In the genomic region with DNA sequence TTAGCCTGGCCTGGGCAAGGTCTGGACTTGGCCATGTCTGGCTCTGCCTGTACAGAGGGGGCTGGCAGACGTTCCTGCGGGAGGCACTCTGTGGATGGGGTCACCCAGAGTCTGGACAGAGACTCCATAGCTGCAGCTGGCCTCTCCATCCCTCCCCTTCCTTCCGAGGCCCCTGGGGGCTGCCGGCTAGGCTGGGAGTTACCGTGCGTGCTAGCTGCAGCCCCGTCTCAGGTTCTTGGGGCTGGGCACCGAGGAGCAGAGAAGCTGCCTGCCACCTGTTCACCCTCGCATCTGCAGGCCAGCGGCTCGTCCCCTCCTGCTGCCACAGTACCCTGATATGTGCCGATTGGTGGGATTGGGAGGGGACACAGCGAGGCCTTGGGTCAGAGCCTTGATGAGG, we compare ENCODE assay signal across 1 cellular context.
TF ChIP-seq lines count a peak whose summit lies in the region.

No MANE protein-coding gene starts in this region.

TF ChIP-seq in HepG2, 621 proteins besides CTCF, POLR2A, EP300 and RAD21 (continued from another document):
- no peak for TF ChIP-seq MLXIP (CRISPR knock-in tag; IDR thresholded peaks at IDR 0.05; ENCODE audit: borderline replicate concordance)
